ENCODE assay signal across 23 cellular contexts in the genomic region with DNA sequence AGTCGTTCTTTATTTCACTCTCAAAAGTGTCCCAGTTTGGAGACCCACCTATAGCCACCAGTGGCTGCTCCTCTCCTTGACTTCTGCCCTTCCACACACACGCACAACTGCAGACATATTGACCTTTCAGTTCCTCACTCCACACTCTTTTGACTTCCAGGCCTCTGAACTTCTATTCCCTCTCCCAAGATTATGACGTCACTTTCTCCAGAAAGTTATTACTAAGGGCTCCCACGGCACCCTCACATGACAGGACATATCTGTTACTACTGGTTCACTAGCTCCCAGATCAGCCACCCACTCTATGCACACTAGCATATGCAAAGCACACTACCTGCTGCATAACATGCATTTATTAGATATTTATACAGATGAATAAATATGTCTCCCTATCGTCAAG.
"Had no signal": no experiment of that assay in that cellular context is flagged by ENCODE, and none has a peak within 500 bp of the region (broad histone marks: within the 10 kb centered on the region; RNA-seq: fewer than 3 reads in every experiment).

No MANE protein-coding gene starts in this region.

- H3K4me3 Mint-ChIP-seq: mesothelial cell of epicardium; naive B cell; natural killer cell; stimulated activated memory B cell treated with anti-CD40 and anti-IgM and Interleukin-4, amounts not matched to agents 10 μg/mL and 1 μg/mL and 100 μg/mL, for 72 hours; stimulated activated naive CD8-positive, alpha-beta T cell treated with anti-CD3 and anti-CD28 coated beads, Interleukin-15, amount 100 ng/mL, for 72 hours; type B pancreatic cell had no signal

- H3K4me1 ChIP-seq: right atrium auricular region, right lobe of liver, tibial nerve, uterus had no signal

- H3K4me1 Mint-ChIP-seq: mesothelial cell of epicardium; natural killer cell; stimulated activated memory B cell treated with anti-CD40 and anti-IgM and Interleukin-4, amounts not matched to agents 10 μg/mL and 1 μg/mL and 100 μg/mL, for 72 hours; stimulated activated naive CD8-positive, alpha-beta T cell treated with anti-CD3 and anti-CD28 coated beads, Interleukin-15, amount 100 ng/mL, for 72 hours had no signal

- H3K27ac Mint-ChIP-seq: mesothelial cell of epicardium; natural killer cell; progenitor cell of endocrine pancreas; stimulated activated memory B cell treated with anti-CD40 and anti-IgM and Interleukin-4, amounts not matched to agents 10 μg/mL and 1 μg/mL and 100 μg/mL, for 72 hours; type B pancreatic cell had no signal

- H3K9me3 ChIP-seq: left ventricle myocardium inferior, ovary, right atrium auricular region, right lobe of liver, tibial nerve, uterus had no signal

- H3K27me3 ChIP-seq: ovary, right atrium auricular region, right lobe of liver, tibial nerve, uterus had no signal

- DNase-seq: islet precursor cell; left ventricle myocardium inferior; mesendoderm; naive B cell; natural killer cell; ovary; right lobe of liver; stimulated activated CD4-positive, alpha-beta T cell treated with anti-CD3 and anti-CD28 coated beads, Interleukin-1b, Interleukin-23, amount 100 ng/mL, for 48 hours; stimulated activated CD4-positive, alpha-beta T cell treated with anti-CD3 and anti-CD28 coated beads, Interleukin-2, amount 100 ng/mL, for 48 hours; stimulated activated CD4-positive, alpha-beta T cell treated with anti-CD3 and anti-CD28 coated beads, Interleukin-4, amount 100 ng/mL, for 4 hours; stimulated activated CD8-positive, alpha-beta memory T cell treated with anti-CD3 and anti-CD28 coated beads, Interleukin-4, amount 100 ng/mL, for 48 hours; stimulated activated naive CD4-positive, alpha-beta T cell treated with Interleukin-2 at 50 U/mL for 16 hours; stimulated activated naive CD8-positive, alpha-beta T cell treated with anti-CD3 and anti-CD28 coated beads, Interleukin-15, amount 100 ng/mL, for 72 hours; substantia nigra; uterus had no signal

- H3K27ac ChIP-seq: left ventricle myocardium inferior, ovary, right atrium auricular region, right lobe of liver, tibial nerve, uterus had no signal

- H3K4me3 ChIP-seq: left ventricle myocardium inferior, lung, ovary, right atrium auricular region, right lobe of liver, smooth muscle cell, tibial nerve, uterus had no signal

- H3K36me3 ChIP-seq: ovary, right atrium auricular region, right lobe of liver, uterus had no signal

- H3K9me3 Mint-ChIP-seq: mesothelial cell of epicardium; naive B cell; natural killer cell; stimulated activated memory B cell treated with anti-CD40 and anti-IgM and Interleukin-4, amounts not matched to agents 10 μg/mL and 1 μg/mL and 100 μg/mL, for 72 hours; stimulated activated naive CD8-positive, alpha-beta T cell treated with anti-CD3 and anti-CD28 coated beads, Interleukin-15, amount 100 ng/mL, for 72 hours; type B pancreatic cell had no signal

- H3K27me3 Mint-ChIP-seq: naive B cell; progenitor cell of endocrine pancreas; stimulated activated memory B cell treated with anti-CD40 and anti-IgM and Interleukin-4, amounts not matched to agents 10 μg/mL and 1 μg/mL and 100 μg/mL, for 72 hours; stimulated activated naive CD8-positive, alpha-beta T cell treated with anti-CD3 and anti-CD28 coated beads, Interleukin-15, amount 100 ng/mL, for 72 hours; type B pancreatic cell had no signal

- H3K4me2 ChIP-seq: smooth muscle cell had no signal
